8 cellular contexts compared by ENCODE assay signal in genomic region chr12:93569656-93570551, GRCh38. TPM values are rescaled to one million over a fixed set of nuclear protein-coding genes. Genes with fewer than 3 reads are reported as not detected.
DNase-seq lines count a peak whose midpoint lies in the region; ATAC-seq and TF ChIP-seq lines count a peak whose summit lies in the region.

No MANE protein-coding gene starts in this region.

- peak; percentile 74 for TF ChIP-seq CTCF in Loucy (conservative IDR thresholded peaks at IDR 0.05; ENCODE audit: low read length)
- peak; percentile 82 to 90 for TF ChIP-seq CTCF in right atrium auricular region (IDR thresholded peaks at IDR 0.05)
- peak; percentile 67 to 93 (median 84) for TF ChIP-seq CTCF in uterus (IDR thresholded peaks at IDR 0.05)

- H3F3A ChIP-seq in Loucy (ENCODE audit: low read depth), result no peaks in the 10 kb centered on the region

- H3K27me3 ChIP-seq in Loucy (ENCODE audit: insufficient read depth, low read length, poor library complexity, severe bottlenecking) (peaks cover 30% of the 10 kb centered on the region), right atrium auricular region (no peaks in the 10 kb centered on the region), uterus (no peaks in the 10 kb centered on the region)

- intact Hi-C loops in uterus (cut with DNase I; ENCODE audit: low total_unique reads), result loop anchor here (2.0 to 5.0 kb wide), 3 partner anchors 107 to 531 kb away; partner anchors contain the start of gene CRADD

- H3K9ac ChIP-seq in Loucy (ENCODE audit: low read depth, low read length, poor library complexity, severe bottlenecking), result peak overlapping the region; percentile 56

- no peaks in the 10 kb centered on the region for H4K20me1 ChIP-seq in Loucy (ENCODE audit: insufficient read depth, low read length, poor library complexity, severe bottlenecking)

- peak overlapping the region; percentile 92 for H2AFZ ChIP-seq in Loucy (ENCODE audit: low read length)

- H3K27ac ChIP-seq in angular gyrus (ENCODE audit: low read depth, low read length), result peak overlapping the region; percentile 62
- peak overlapping the region; percentile 88 to 93 for H3K27ac ChIP-seq in right atrium auricular region
- H3K27ac ChIP-seq in uterus, result peak overlapping the region; percentile 98 to 100

- no peaks in the 10 kb centered on the region for H3K9me3 ChIP-seq in Loucy (ENCODE audit: insufficient read depth, low read depth, low read length)
- H3K9me3 ChIP-seq in right atrium auricular region, result no peaks in the 10 kb centered on the region
- H3K9me3 ChIP-seq in uterus, result no peaks in the 10 kb centered on the region

- H3K9me2 ChIP-seq in Loucy (replicated peaks; ENCODE audit: low read depth, low read length), result no peaks in the 10 kb centered on the region

- TF ChIP-seq POLR2A in uterus (IDR thresholded peaks at IDR 0.05), result peak in 1 of 2 donors; percentile 17

- H3K4me3 ChIP-seq in Loucy (ENCODE audit: low read length, poor library complexity, severe bottlenecking) (peak overlapping the region; percentile 81), right atrium auricular region (peak overlapping the region; percentile 74 to 79), uterus (peak overlapping the region; percentile 71 to 95)

- no peaks in the 10 kb centered on the region for H3K79me2 ChIP-seq in Loucy (ENCODE audit: insufficient read depth, low read length)

- ATAC-seq in GM21786 (IDR thresholded peaks at IDR 0.05; ENCODE audit: unreplicated experiment), result peak; percentile 39

- peak overlapping the region; percentile 97 for H3K4me2 ChIP-seq in Loucy (ENCODE audit: low read depth, low read length, poor library complexity, severe bottlenecking)

- H3K4me1 ChIP-seq in Loucy (ENCODE audit: insufficient read depth, low read length, poor library complexity, severe bottlenecking) (peaks cover 4% of the 10 kb centered on the region), right atrium auricular region (peaks cover 0 to 8% of the 10 kb centered on the region in 2 donors), uterus (no peaks in the 10 kb centered on the region)

- DNase-seq in EH (ENCODE audit: low read depth) (peak; percentile 89), T-helper 1 cell (peak; percentile 47 to 90 (median 62)), right atrium auricular region (ENCODE audit: low spot score) (peak; percentile 87), pulmonary artery endothelial cell (ENCODE audit: low read depth, low spot score) (peak; percentile 46), uterus (peak; percentile 86 to 92)

- no peaks in the 10 kb centered on the region for H3K36me3 ChIP-seq in Loucy (ENCODE audit: insufficient read depth, low read length)
- peaks cover 2% of the 10 kb centered on the region for H3K36me3 ChIP-seq in right atrium auricular region
- H3K36me3 ChIP-seq in uterus, result no peaks in the 10 kb centered on the region

RNA-seq across cellular contexts. Expression of gene SOCS2, which starts 2.6 kb away (rescaled TPM):
- 10 to 100 TPM; 21.4 to 25.5 TPM for total RNA-seq in right atrium auricular region
- total RNA-seq in pulmonary artery endothelial cell, result 3.3 and 3.8 TPM in 2 replicates
- 100 to 1,000 TPM in 2 of 4 donors, 10 to 100 TPM in 2; 55.0 to 345 (median 112) TPM for total RNA-seq in uterus

Comparison
In these comparisons a context has a peak if more than half of its experiments do, and no peak if none do; other contexts are left out.
1. Peak in every context shown above with its lines: DNase-seq, ATAC-seq, H3K4me3 ChIP-seq and H3K27ac ChIP-seq.